In the genomic region with DNA sequence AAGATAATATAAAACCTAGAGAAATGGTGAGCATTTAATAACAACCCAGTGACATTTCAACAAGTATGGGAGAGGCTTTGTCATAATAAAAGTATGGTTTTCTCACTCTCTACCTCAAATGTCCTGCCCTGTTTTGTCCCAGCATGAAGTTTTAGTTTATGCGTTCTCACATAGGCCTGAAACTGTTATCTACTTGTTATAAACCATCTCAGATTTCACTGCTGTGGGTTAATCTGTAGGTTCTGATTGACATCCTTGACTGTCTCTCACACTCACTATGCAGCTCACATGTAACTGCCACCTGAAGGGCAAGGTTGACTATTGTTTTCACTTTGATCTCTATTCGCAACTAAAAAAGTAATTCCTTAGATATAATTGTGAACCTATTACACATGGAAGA, we compare ENCODE assay signal across 31 cellular contexts. TPM values are rescaled to one million over a fixed set of nuclear protein-coding genes. Genes with fewer than 3 reads are reported as not detected.
DNase-seq lines count a peak whose midpoint lies in the region; ATAC-seq and TF ChIP-seq lines count a peak whose summit lies in the region.
"Had no signal": no experiment of that assay in that cellular context is flagged by ENCODE, and none has a peak within 500 bp of the region (broad histone marks: within the 10 kb centered on the region; RNA-seq: fewer than 3 reads in every experiment).

No MANE protein-coding gene starts in this region.

- H3K36me3 ChIP-seq in cardiac muscle cell (no peaks in the 10 kb centered on the region), HEK293 (ENCODE audit: control insufficient read depth in 2 of 2, insufficient read depth in 1 of 2, low read length in 2 of 2) (peaks cover 0 to 2% of the 10 kb centered on the region in 2 experiments; a peak in 1 of 3 replicates), HAP-1 (replicated peaks) (no peaks in the 10 kb centered on the region)
- H3K36me3 ChIP-seq: gastrocnemius medialis, ovary, transverse colon had no signal

- CTCF ChIA-PET in HEK293 (lab: Yijun Ruan, JAX): interaction anchor here (0.9 kb wide), 1 partner anchor 19 kb away, joined by 3 read pairs; no protein-coding TSS in a partner anchor

- H3K4me3 ChIP-seq in cardiac muscle cell: no peak overlapping the region
- H3K4me3 ChIP-seq in HEK293 (ENCODE audit: low read depth, low read length): no peak overlapping the region
- no peak overlapping the region for H3K4me3 ChIP-seq in HAP-1
- H3K4me3 ChIP-seq: gastrocnemius medialis, hepatocyte, MG63, ovary, PC-9, transverse colon had no signal

- peak overlapping the region in 1 of 2 donors; percentile 69 for H3K4me3 Mint-ChIP-seq in effector memory CD8-positive, alpha-beta T cell
- H3K4me3 Mint-ChIP-seq: HFFc6; stimulated activated naive CD8-positive, alpha-beta T cell treated with anti-CD3 and anti-CD28 coated beads, Interleukin-15, Interleukin-2, amounts not matched to agents 100 ng/mL and 50 ng/mL, for 24 hours; WTC11 had no signal

- peaks cover 29% of the 10 kb centered on the region for H3K36me3 Mint-ChIP-seq in effector memory CD8-positive, alpha-beta T cell (ENCODE audit: insufficient read depth)
- H3K36me3 Mint-ChIP-seq: naive thymus-derived CD8-positive, alpha-beta T cell; WTC11 had no signal

- TF ChIP-seq CTCF in cardiac muscle cell (IDR thresholded peaks at IDR 0.05; ENCODE audit: low read depth, low read length) (no peak), HEK293 (tag by site-specific recombination; IDR thresholded peaks at IDR 0.05) (no peak)

- H3K27ac ChIP-seq in cardiac muscle cell: peak overlapping the region; percentile 59
- no peak overlapping the region for H3K27ac ChIP-seq in HEK293 (ENCODE audit: extremely low read depth, low read depth, low read length)
- peak overlapping the region; percentile 57 for H3K27ac ChIP-seq in substantia nigra (ENCODE audit: low read depth, low read length, poor library complexity, severe bottlenecking)
- H3K27ac ChIP-seq: C4-2B, gastrocnemius medialis, hepatocyte, ovary, PC-9, transverse colon had no signal

- H3K4me1 ChIP-seq in cardiac muscle cell (ENCODE audit: low read depth) (peaks cover 63% of the 10 kb centered on the region), HEK293 (ENCODE audit: control insufficient read depth, insufficient read depth, low read length) (peaks cover 28% of the 10 kb centered on the region), HAP-1 (peaks cover 25% of the 10 kb centered on the region)

- H3K27ac Mint-ChIP-seq in effector memory CD8-positive, alpha-beta T cell: no peak overlapping the region
- H3K27ac Mint-ChIP-seq: HFFc6; stimulated activated naive CD8-positive, alpha-beta T cell treated with anti-CD3 and anti-CD28 coated beads, Interleukin-15, Interleukin-2, amounts not matched to agents 100 ng/mL and 50 ng/mL, for 24 hours; WTC11 had no signal

- H3K4me1 Mint-ChIP-seq in effector memory CD8-positive, alpha-beta T cell (ENCODE audit: low read depth in 2 of 2): peaks cover 13 to 44% of the 10 kb centered on the region in 2 donors

- H3K9me3 ChIP-seq in cardiac muscle cell (ENCODE audit: low read depth) (no peaks in the 10 kb centered on the region), HEK293 (ENCODE audit: control insufficient read depth, insufficient read depth, low read depth, low read length) (no peaks in the 10 kb centered on the region), HAP-1 (no peaks in the 10 kb centered on the region)
- H3K9me3 ChIP-seq: gastrocnemius medialis, MG63, ovary, transverse colon had no signal

- H3K27me3 Mint-ChIP-seq in effector memory CD8-positive, alpha-beta T cell: no peaks in the 10 kb centered on the region
- H3K27me3 Mint-ChIP-seq: naive thymus-derived CD8-positive, alpha-beta T cell; stimulated activated naive CD8-positive, alpha-beta T cell treated with anti-CD3 and anti-CD28 coated beads, Interleukin-15, Interleukin-2, amounts not matched to agents 100 ng/mL and 50 ng/mL, for 24 hours had no signal

- no peaks in the 10 kb centered on the region for H3K9me3 Mint-ChIP-seq in effector memory CD8-positive, alpha-beta T cell
- H3K9me3 Mint-ChIP-seq: HFFc6; naive thymus-derived CD8-positive, alpha-beta T cell; stimulated activated naive CD8-positive, alpha-beta T cell treated with anti-CD3 and anti-CD28 coated beads, Interleukin-15, Interleukin-2, amounts not matched to agents 100 ng/mL and 50 ng/mL, for 24 hours; WTC11 had no signal

- no peaks in the 10 kb centered on the region for H3K27me3 ChIP-seq in cardiac muscle cell
- no peaks in the 10 kb centered on the region for H3K27me3 ChIP-seq in HAP-1 (ENCODE audit: low read depth)
- H3K27me3 ChIP-seq: gastrocnemius medialis, MG63, ovary had no signal

- in situ Hi-C loops in HAP-1 (cut with MboI; ENCODE audit: low sequenced_read_pairs): no loop called here

- POLR2A ChIA-PET in HEK293 (lab: Yijun Ruan, JAX): no interaction called here

- DNase-seq in cardiac muscle cell (ENCODE audit: low read depth in 1 of 2, low spot score in 1 of 2) (no peak), Right ventricle myocardium superior (no peak), substantia nigra (lab: John Stamatoyannopoulos, UW) (no peak), HAP-1 (ENCODE audit: low spot score in 2 of 2) (no peak), MV-4-11 (lab: John Stamatoyannopoulos, UW) (no peak)
- DNase-seq in effector memory CD8-positive, alpha-beta T cell: no peak
- DNase-seq: activated CD4-positive, alpha-beta T cell treated with anti-CD3 and anti-CD28 coated beads, Interleukin-2, amount 50 U/mL, for 48 hours; activated T-cell treated with anti-CD3 and anti-CD28 coated beads for 4 hours; amniotic stem cell; cortex of kidney; EL; gastrocnemius medialis; HFFc6; left ventricle myocardium superior; MG63; naive thymus-derived CD8-positive, alpha-beta T cell; NCI-H1417 treated with DMSO at 0.1 percent for 48 hours; NCI-H510A treated with DMSO at 0.1 percent for 48 hours; ovary; PC-9; SHP77; stimulated activated CD4-positive, alpha-beta T cell treated with anti-CD3 and anti-CD28 coated beads, Interleukin-4, amount 100 ng/mL, for 24 hours; SW 1271; T1000; transverse colon had no signal

- intact Hi-C loops in Right ventricle myocardium superior (cut with DNase I): no loop called here

- ATAC-seq in Right ventricle myocardium superior (ENCODE audit: poor library complexity): no peak
- peak; percentile 71 for ATAC-seq in effector memory CD8-positive, alpha-beta T cell (replicated peaks)
- ATAC-seq in GM18517 (IDR thresholded peaks at IDR 0.05; ENCODE audit: unreplicated experiment): no peak
- ATAC-seq: gastrocnemius medialis; left ventricle myocardium superior; naive thymus-derived CD8-positive, alpha-beta T cell; WTC11 had no signal

TF ChIP-seq in HEK293, 187 proteins besides CTCF, POLR2A, EP300 and RAD21 (continues in another document):
- TF ChIP-seq TRIM28 (IDR thresholded peaks at IDR 0.05; ENCODE audit: borderline replicate concordance, low read length) (no peak), ZNF677 (tag by site-specific recombination; IDR thresholded peaks at IDR 0.05) (no peak), TCF7L2 (IDR thresholded peaks at IDR 0.05; ENCODE audit: borderline replicate concordance, low read depth, low read length) (0 out of 2 replicates have a peak, but pooled peaks have one; percentile 11), ZNF544 (tag by site-specific recombination; IDR thresholded peaks at IDR 0.05) (no peak), FEZF1 (tag by site-specific recombination; IDR thresholded peaks at IDR 0.05) (0 out of 2 replicates have a peak, but pooled peaks have one; percentile 24), ZNF76 (tag by site-specific recombination; IDR thresholded peaks at IDR 0.05; ENCODE audit: borderline replicate concordance, low read depth) (no peak), ZNF248 (tag by site-specific recombination; IDR thresholded peaks at IDR 0.05) (no peak), KLF10 (tag by site-specific recombination; IDR thresholded peaks at IDR 0.05) (no peak), REPIN1 (tag by site-specific recombination; IDR thresholded peaks at IDR 0.05; ENCODE audit: low read depth) (no peak), PRDM1 (tag by site-specific recombination; IDR thresholded peaks at IDR 0.05) (no peak), PATZ1 (tag by site-specific recombination; IDR thresholded peaks at IDR 0.05) (no peak), ZNF140 (tag by site-specific recombination; IDR thresholded peaks at IDR 0.05) (no peak), PRDM4 (tag by site-specific recombination; IDR thresholded peaks at IDR 0.05) (0 out of 2 replicates have a peak, but pooled peaks have one; percentile 37)

RNA-seq across cellular contexts. Expression of gene ZEB2, which starts 44.9 kb away (rescaled TPM):
- total RNA-seq in cardiac muscle cell: 27.0 and 41.2 TPM in 2 replicates
- 16.8 and 17.9 TPM in 2 replicates for polyA plus RNA-seq in cardiac muscle cell
- total RNA-seq in Right ventricle myocardium superior: 81.0 TPM
